8 cellular contexts compared by ENCODE assay signal in genomic region chr17:57084802-57085447, GRCh38. TPM values are rescaled to one million over a fixed set of nuclear protein-coding genes. Genes with fewer than 3 reads are reported as not detected.
DNase-seq lines count a peak whose midpoint lies in the region; ATAC-seq and TF ChIP-seq lines count a peak whose summit lies in the region.

Gene AKAP1 (plus strand): TSS chr17:57085246. CDS start chr17:57105465, 20,219 bp downstream.

- peaks cover 39% of the 10 kb centered on the region for H3K4me1 Mint-ChIP-seq in activated naive CD4-positive, alpha-beta T cell treated with anti-CD3 and anti-CD28 coated beads, Interleukin-2, amount 10 ng/mL, durations not matched to agents 7 days and 5 days

- H3K36me3 ChIP-seq in SK-N-MC (ENCODE audit: insufficient read depth, low read length) (no peaks in the 10 kb centered on the region), suprapubic skin (no peaks in the 10 kb centered on the region)

- peak in 1 of 2 donors; percentile 81 for TF ChIP-seq POLR2A in suprapubic skin (IDR thresholded peaks at IDR 0.05)

- peak within 1 kb of the TSS; percentile 88 for H3K27ac Mint-ChIP-seq in activated naive CD4-positive, alpha-beta T cell treated with anti-CD3 and anti-CD28 coated beads, Interleukin-2, amount 10 ng/mL, durations not matched to agents 7 days and 5 days

- TF ChIP-seq CTCF in GM10266 (IDR thresholded peaks at IDR 0.05; ENCODE audit: control insufficient read depth, insufficient read depth, low read depth, missing control alignments), result peak; percentile 64
- peak in 1 of 2 donors; percentile 27 for TF ChIP-seq CTCF in suprapubic skin (IDR thresholded peaks at IDR 0.05)

- DNase-seq in GM10266 (ENCODE audit: extremely low spot score) (peak; percentile 99), NCI-H1048 (lab: John Stamatoyannopoulos, UW) (peak; percentile 90), SK-N-MC (ENCODE audit: low read depth, low spot score) (peak; percentile 20), germinal center (ENCODE audit: low spot score) (peak; percentile 100), occipital lobe (lab: John Stamatoyannopoulos, UW) (peak; percentile 88), suprapubic skin (ENCODE audit: low spot score in 2 of 2) (peak; percentile 96)
- peak; percentile 97 for DNase-seq in activated naive CD4-positive, alpha-beta T cell treated with anti-CD3 and anti-CD28 coated beads, Interleukin-2, amount 10 ng/mL, durations not matched to agents 7 days and 5 days

- H3K9ac ChIP-seq in SK-N-MC (ENCODE audit: insufficient read length), result peak within 1 kb of the TSS; percentile 94

- no peak for TF ChIP-seq EP300 in suprapubic skin (IDR thresholded peaks at IDR 0.05)

- H3K27ac ChIP-seq in SK-N-MC (peak within 1 kb of the TSS; percentile 67; the same call in 1 of the 2 replicates), suprapubic skin (peak within 1 kb of the TSS; percentile 97)

- under 1% methylated on average over 23 of the region's 85 CpGs for WGBS in suprapubic skin

- peaks cover 25% of the 10 kb centered on the region for H3K4me1 ChIP-seq in suprapubic skin

- H3K4me3 ChIP-seq in SK-N-MC (peak within 1 kb of the TSS; percentile 89), suprapubic skin (peak within 1 kb of the TSS; percentile 79)

- peak; percentile 89 for ATAC-seq in HG02588 (IDR thresholded peaks at IDR 0.05; ENCODE audit: unreplicated experiment)

- no peaks in the 10 kb centered on the region for H3K36me3 Mint-ChIP-seq in activated naive CD4-positive, alpha-beta T cell treated with anti-CD3 and anti-CD28 coated beads, Interleukin-2, amount 10 ng/mL, durations not matched to agents 7 days and 5 days

- no peaks in the 10 kb centered on the region for H3K27me3 ChIP-seq in suprapubic skin

- H3K4me3 Mint-ChIP-seq in activated naive CD4-positive, alpha-beta T cell treated with anti-CD3 and anti-CD28 coated beads, Interleukin-2, amount 10 ng/mL, durations not matched to agents 7 days and 5 days, result peak within 1 kb of the TSS; percentile 80

- H3K9me3 Mint-ChIP-seq in activated naive CD4-positive, alpha-beta T cell treated with anti-CD3 and anti-CD28 coated beads, Interleukin-2, amount 10 ng/mL, durations not matched to agents 7 days and 5 days, result no peaks in the 10 kb centered on the region

- CTCF ChIA-PET in activated naive CD4-positive, alpha-beta T cell treated with anti-CD3 and anti-CD28 coated beads, Interleukin-2, amount 10 ng/mL, durations not matched to agents 7 days and 5 days (lab: Charles Lee), result interaction anchor here (0.9 to 1.5 kb wide), 2 partner anchors 12 to 74 kb away, joined by 3 to 4 read pairs; no protein-coding TSS in a partner anchor

- no peaks in the 10 kb centered on the region for H3K27me3 Mint-ChIP-seq in activated naive CD4-positive, alpha-beta T cell treated with anti-CD3 and anti-CD28 coated beads, Interleukin-2, amount 10 ng/mL, durations not matched to agents 7 days and 5 days

- no peaks in the 10 kb centered on the region for H3K9me3 ChIP-seq in SK-N-MC (ENCODE audit: low read depth, low read length)
- no peaks in the 10 kb centered on the region for H3K9me3 ChIP-seq in suprapubic skin

RNA-seq across cellular contexts. Expression of gene AKAP1, which starts in this region (rescaled TPM):
- total RNA-seq in occipital lobe (30.3 TPM), suprapubic skin (10 to 100 TPM; 50.1 to 76.2 (median 56.4) TPM)

Comparison
In these comparisons a context has a peak if more than half of its experiments do, and no peak if none do; other contexts are left out.
1. Peak in every context shown above with its lines: DNase-seq, ATAC-seq, H3K4me3 ChIP-seq and H3K27ac ChIP-seq.
2. DNase-seq: peak in every context shown above with its lines; median percentile 100 in germinal center; 99 in GM10266; 97 in activated naive CD4-positive, alpha-beta T cell treated with anti-CD3 and anti-CD28 coated beads, Interleukin-2, amount 10 ng/mL, durations not matched to agents 7 days and 5 days; 96 in suprapubic skin; 90 in NCI-H1048; 88 in occipital lobe; 20 in SK-N-MC.